2 cellular contexts compared by ENCODE assay signal in the genomic region with DNA sequence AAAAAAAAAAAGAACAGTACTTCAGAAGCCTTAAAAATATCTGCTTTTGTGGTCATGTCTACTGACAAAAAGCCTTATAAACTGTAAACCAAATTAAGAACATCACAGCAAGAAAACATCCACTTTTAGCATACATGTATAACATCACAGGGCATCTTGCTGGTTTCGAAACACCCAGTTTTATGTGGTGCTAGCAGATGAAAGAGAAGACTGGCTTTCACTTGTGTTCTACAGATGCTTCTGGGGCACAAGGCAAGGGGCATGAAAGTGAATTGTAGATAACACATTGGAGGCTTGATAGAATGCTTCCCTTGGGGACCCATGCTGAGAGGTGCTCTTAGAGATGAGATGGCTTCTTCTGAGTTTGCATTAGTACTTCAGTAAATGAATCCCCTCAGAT.
TF ChIP-seq lines count a peak whose summit lies in the region.

No MANE protein-coding gene starts in this region.

TF ChIP-seq in SK-N-SH, 30 proteins besides CTCF, POLR2A, EP300 and RAD21 (continued from another document):
- TF ChIP-seq USF2 (IDR thresholded peaks at IDR 0.05; ENCODE audit: borderline replicate concordance, low read depth, low read length), result no peak
- no peak for TF ChIP-seq MXI1 (IDR thresholded peaks at IDR 0.05; ENCODE audit: low read depth, low read length)
- TF ChIP-seq, protein P1, sequence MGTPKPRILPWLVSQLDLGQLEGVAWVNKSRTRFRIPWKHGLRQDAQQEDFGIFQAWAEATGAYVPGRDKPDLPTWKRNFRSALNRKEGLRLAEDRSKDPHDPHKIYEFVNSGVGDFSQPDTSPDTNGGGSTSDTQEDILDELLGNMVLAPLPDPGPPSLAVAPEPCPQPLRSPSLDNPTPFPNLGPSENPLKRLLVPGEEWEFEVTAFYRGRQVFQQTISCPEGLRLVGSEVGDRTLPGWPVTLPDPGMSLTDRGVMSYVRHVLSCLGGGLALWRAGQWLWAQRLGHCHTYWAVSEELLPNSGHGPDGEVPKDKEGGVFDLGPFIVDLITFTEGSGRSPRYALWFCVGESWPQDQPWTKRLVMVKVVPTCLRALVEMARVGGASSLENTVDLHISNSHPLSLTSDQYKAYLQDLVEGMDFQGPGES (IDR thresholded peaks at IDR 0.05; ENCODE audit: low read depth, low read length), result no peak
- no peak for TF ChIP-seq SMC3 (IDR thresholded peaks at IDR 0.05; ENCODE audit: low read depth, low read length)
TF ChIP-seq in SK-N-SH: peak in this region for 0.

TF ChIP-seq in SK-N-SH treated with all-trans-retinoic acid at 6 μM for 48 hours, 23 proteins besides CTCF, POLR2A, EP300 and RAD21 (continued from another document):
- TF ChIP-seq TSHZ2 (CRISPR knock-in tag; IDR thresholded peaks at IDR 0.05), result no peak
